ENCODE assay signal across 10 cellular contexts in genomic region chr14:51865953-51866747, GRCh38. TPM values are rescaled to one million over a fixed set of nuclear protein-coding genes. Genes with fewer than 3 reads are reported as not detected.
DNase-seq lines count a peak whose midpoint lies in the region; ATAC-seq and TF ChIP-seq lines count a peak whose summit lies in the region.
"Had no signal": no experiment of that assay in that cellular context is flagged by ENCODE, and none has a peak within 500 bp of the region (broad histone marks: within the 10 kb centered on the region; RNA-seq: fewer than 3 reads in every experiment).

No MANE protein-coding gene starts in this region.

- ATAC-seq in GM18505 (IDR thresholded peaks at IDR 0.05; ENCODE audit: unreplicated experiment) (peak; percentile 61), GM21717 (IDR thresholded peaks at IDR 0.05; ENCODE audit: unreplicated experiment) (peak; percentile 42), naive B cell (ENCODE audit: low read depth in 2 of 2) (peak; percentile 89 to 90), GM21619 (IDR thresholded peaks at IDR 0.05; ENCODE audit: unreplicated experiment) (no peak)

- no peak for TF ChIP-seq POLR2A in GM18505 (IDR thresholded peaks at IDR 0.05; ENCODE audit: borderline replicate concordance, extremely low read depth, insufficient read depth, insufficient read length)

- no peaks in the 10 kb centered on the region for H3K9me3 Mint-ChIP-seq in naive B cell

- DNase-seq in NCI-H69 (lab: John Stamatoyannopoulos, UW) (peak; percentile 45), naive B cell (peak; percentile 54), HuH-7 (ENCODE audit: low spot score) (no peak), NCI-H345 (lab: John Stamatoyannopoulos, UW) (no peak)
- DNase-seq: GDM1, kidney glomerular epithelial cell, NCI-H1417 treated with DMSO at 0.1 percent for 48 hours had no signal

- peaks cover 23 to 50% (median 47%) of the 10 kb centered on the region in 3 donors for H3K4me1 Mint-ChIP-seq in naive B cell

- H3K4me3 Mint-ChIP-seq in naive B cell, result no peak overlapping the region

- no peaks in the 10 kb centered on the region for H3K27me3 Mint-ChIP-seq in naive B cell

- no peak overlapping the region for H3K27ac Mint-ChIP-seq in naive B cell

- H3K36me3 Mint-ChIP-seq in naive B cell, result no peaks in the 10 kb centered on the region

RNA-seq across cellular contexts. Expression of gene GNG2, which starts 5.7 kb away (rescaled TPM):
- 10 to 100 TPM; 74.1 to 98.6 (median 91.4) TPM for polyA plus RNA-seq in naive B cell (ENCODE audit: low read depth in 6 of 6)

Comparison
In these comparisons a context has a peak if more than half of its experiments do, and no peak if none do; other contexts are left out.
1. DNase-seq: peak in NCI-H69 (single experiment) and naive B cell (single experiment); none in HuH-7 (single experiment) and NCI-H345 (single experiment).